In genomic region chr2:99670768-99671734, GRCh38 we compare ENCODE assay signal across 1 cellular context.
TF ChIP-seq lines count a peak whose summit lies in the region.

No MANE protein-coding gene starts in this region.

TF ChIP-seq in IMR-90, 13 proteins besides CTCF, POLR2A, EP300 and RAD21 (continued from another document):
- no peak for TF ChIP-seq ELK1 (IDR thresholded peaks at IDR 0.05; ENCODE audit: borderline replicate concordance, low read depth, low read length)
